Comparison of ENCODE assay signal across 12 cellular contexts in genomic region chr15:31342781-31343626, GRCh38. TPM values are rescaled to one million over a fixed set of nuclear protein-coding genes. Genes with fewer than 3 reads are reported as not detected.
DNase-seq lines count a peak whose midpoint lies in the region; ATAC-seq, FAIRE-seq and TF ChIP-seq lines count a peak whose summit lies in the region.
"Had no signal": no experiment of that assay in that cellular context is flagged by ENCODE, and none has a peak within 500 bp of the region (broad histone marks: within the 10 kb centered on the region; RNA-seq: fewer than 3 reads in every experiment).

No MANE protein-coding gene starts in this region.

- no peaks in the 10 kb centered on the region for H3K27me3 ChIP-seq in BLaER1 treated with 17β-estradiol and CSF1 and Interleukin-3, amounts not matched to agents 10 nM and 100 nM
- H3K27me3 ChIP-seq in KMS-11 (ENCODE audit: insufficient read depth, low read depth) (no peaks in the 10 kb centered on the region), brain microvascular endothelial cell (replicated peaks) (no peaks in the 10 kb centered on the region), neural progenitor cell (no peaks in the 10 kb centered on the region), PC-9 (ENCODE audit: insufficient read depth, low read depth) (peaks cover 52% of the 10 kb centered on the region)
- H3K27me3 ChIP-seq: testis had no signal

- peak overlapping the region in 3 of 10 experiments; percentile 3 to 24 (median 19); a peak in 2 of 20 replicates for H3K4me3 ChIP-seq in BLaER1 treated with 17β-estradiol and CSF1 and Interleukin-3, amounts not matched to agents 10 nM and 100 nM
- no peak overlapping the region for H3K4me3 ChIP-seq in KMS-11 (IDR thresholded peaks at IDR 0.05; ENCODE audit: insufficient read depth, low read depth, low read length)
- no peak overlapping the region for H3K4me3 ChIP-seq in brain microvascular endothelial cell (ENCODE audit: low read depth, low read length)
- no peak overlapping the region for H3K4me3 ChIP-seq in neural progenitor cell
- H3K4me3 ChIP-seq in PC-9 = no peak overlapping the region
- H3K4me3 ChIP-seq: HAP-1, testis had no signal

- no peak for TF ChIP-seq CTCF in KMS-11 (conservative IDR thresholded peaks at IDR 0.05; ENCODE audit: low read depth, low read length)
- TF ChIP-seq CTCF in brain microvascular endothelial cell (IDR thresholded peaks at IDR 0.05; ENCODE audit: low read depth, low read length, missing control alignments) = peak; percentile 35
- no peak for TF ChIP-seq CTCF in neural progenitor cell (IDR thresholded peaks at IDR 0.05)
- TF ChIP-seq CTCF in PC-9 (conservative IDR thresholded peaks at IDR 0.05) = no peak

- no peak for FAIRE-seq in H54 (lab: Jason Lieb, UNC)

- peaks cover 3 to 53% (median 25%) of the 10 kb centered on the region in 11 experiments; a peak in 21 of 22 replicates for H3K36me3 ChIP-seq in BLaER1 treated with 17β-estradiol and CSF1 and Interleukin-3, amounts not matched to agents 10 nM and 100 nM
- H3K36me3 ChIP-seq in KMS-11 (ENCODE audit: insufficient read depth) (no peaks in the 10 kb centered on the region; the same call in 1 of the 2 replicates), brain microvascular endothelial cell (replicated peaks) (no peaks in the 10 kb centered on the region), neural progenitor cell (no peaks in the 10 kb centered on the region), PC-9 (ENCODE audit: low read depth) (no peaks in the 10 kb centered on the region)
- H3K36me3 ChIP-seq: HAP-1 had no signal

- in situ Hi-C loops in brain microvascular endothelial cell (cut with HindIII; ENCODE audit: low pct_ligation_motif_present, low sequenced_read_pairs) = no loop called here

- H3K4me2 ChIP-seq in BLaER1 treated with 17β-estradiol and CSF1 and Interleukin-3, amounts not matched to agents 10 nM and 100 nM = peak overlapping the region; percentile 86 to 99 (median 94)
- H3K4me2 ChIP-seq in KMS-11 (peak overlapping the region; percentile 99), neural progenitor cell (no peak overlapping the region), PC-9 (no peak overlapping the region)

- no peaks in the 10 kb centered on the region for H3K9me2 ChIP-seq in PC-9 (ENCODE audit: insufficient read depth)

- no peaks in the 10 kb centered on the region for H3K36me3 Mint-ChIP-seq in neural progenitor cell

- no peak overlapping the region for H3K27ac Mint-ChIP-seq in neural progenitor cell

- H3K27me3 Mint-ChIP-seq in neural progenitor cell (ENCODE audit: insufficient read depth, low read depth) = peaks cover 4% of the 10 kb centered on the region

- H3K9me3 ChIP-seq in BLaER1 treated with 17β-estradiol and CSF1 and Interleukin-3, amounts not matched to agents 10 nM and 100 nM (replicated peaks in 1 of 11) = no peaks in the 10 kb centered on the region
- H3K9me3 ChIP-seq in neural progenitor cell (ENCODE audit: low read depth) (no peaks in the 10 kb centered on the region), PC-9 (ENCODE audit: insufficient read depth, low read depth) (no peaks in the 10 kb centered on the region)
- H3K9me3 ChIP-seq: HAP-1, testis had no signal

- H3K27ac ChIP-seq in BLaER1 treated with 17β-estradiol and CSF1 and Interleukin-3, amounts not matched to agents 10 nM and 100 nM = peak overlapping the region in 10 of 11 experiments; percentile 18 to 62 (median 51); a peak in 19 of 22 replicates
- peak overlapping the region; percentile 95; the same call in 1 of the 2 replicates for H3K27ac ChIP-seq in KMS-11
- no peak overlapping the region for H3K27ac ChIP-seq in brain microvascular endothelial cell
- no peak overlapping the region for H3K27ac ChIP-seq in neural progenitor cell
- H3K27ac ChIP-seq in PC-9 = no peak overlapping the region

- no peaks in the 10 kb centered on the region for H3K9me3 Mint-ChIP-seq in neural progenitor cell

- H3F3A ChIP-seq in neural progenitor cell (ENCODE audit: low read depth) = no peaks in the 10 kb centered on the region
- H3F3A ChIP-seq in PC-9 (ENCODE audit: insufficient read depth, low read depth) = no peaks in the 10 kb centered on the region

- CTCF ChIA-PET in PC-9 (lab: Charles Lee) = no interaction called here

- H3K79me2 ChIP-seq in KMS-11 (ENCODE audit: insufficient read depth, low read depth) (peaks cover 100% of the 10 kb centered on the region), neural progenitor cell (ENCODE audit: low read depth) (peaks cover 40% of the 10 kb centered on the region), PC-9 (ENCODE audit: low read depth) (no peaks in the 10 kb centered on the region)

- no peak overlapping the region for H3K4me3 Mint-ChIP-seq in neural progenitor cell

- DNase-seq in brain microvascular endothelial cell (no peak), neural progenitor cell (ENCODE audit: low spot score) (peak; percentile 25), GM19238 (ENCODE audit: insufficient read length, low spot score) (no peak), H54 (ENCODE audit: insufficient read length, low spot score) (no peak), PC-9 (no peak)
- DNase-seq: kidney glomerular epithelial cell, NCI-H2029, testis had no signal

- no TSS peak for BruUV-seq in PC-9 (replicated peaks; lab: Mats Ljungman, UMichigan)

- peaks cover 100% of the 10 kb centered on the region in 11 experiments for H4K20me1 ChIP-seq in BLaER1 treated with 17β-estradiol and CSF1 and Interleukin-3, amounts not matched to agents 10 nM and 100 nM
- H4K20me1 ChIP-seq in KMS-11 (ENCODE audit: insufficient read depth) = peaks cover 41% of the 10 kb centered on the region
- H4K20me1 ChIP-seq in neural progenitor cell (ENCODE audit: low read depth) = peaks cover 90% of the 10 kb centered on the region
- H4K20me1 ChIP-seq in PC-9 (ENCODE audit: insufficient read depth) = no peaks in the 10 kb centered on the region

- POLR2A ChIA-PET in PC-9 (lab: Charles Lee; ENCODE audit: unreplicated experiment) = no interaction called here

- H2AFZ ChIP-seq in KMS-11 (ENCODE audit: low read depth) (no peak overlapping the region), neural progenitor cell (replicated peaks) (no peak overlapping the region), PC-9 (no peak overlapping the region)

- peaks cover 100% of the 10 kb centered on the region in 10 experiments for H3K4me1 ChIP-seq in BLaER1 treated with 17β-estradiol and CSF1 and Interleukin-3, amounts not matched to agents 10 nM and 100 nM
- H3K4me1 ChIP-seq in KMS-11 (ENCODE audit: low read depth, poor library complexity, severe bottlenecking) = peaks cover 95% of the 10 kb centered on the region
- H3K4me1 ChIP-seq in neural progenitor cell = no peaks in the 10 kb centered on the region
- no peaks in the 10 kb centered on the region for H3K4me1 ChIP-seq in PC-9 (replicated peaks; ENCODE audit: insufficient read depth)
- H3K4me1 ChIP-seq: HAP-1 had no signal

- intact Hi-C loops in PC-9 (cut with micrococcal nuclease; ENCODE audit: unreplicated experiment) = no loop called here

- no peak for ATAC-seq in GM19463 (IDR thresholded peaks at IDR 0.05; ENCODE audit: unreplicated experiment)

- no peak for TF ChIP-seq POLR2A in H54 (IDR thresholded peaks at IDR 0.05; ENCODE audit: low read depth, low read length)

- peak overlapping the region; percentile 24 to 60 (median 42); a peak in 18 of 22 replicates for H3K9ac ChIP-seq in BLaER1 treated with 17β-estradiol and CSF1 and Interleukin-3, amounts not matched to agents 10 nM and 100 nM
- H3K9ac ChIP-seq in KMS-11 (peak overlapping the region; percentile 82; the same call in 1 of the 2 replicates), neural progenitor cell (no peak overlapping the region)

- peaks cover 23% of the 10 kb centered on the region for H3K4me1 Mint-ChIP-seq in neural progenitor cell

RNA-seq across cellular contexts. Expression of gene KLF13, which starts 16.4 kb away (rescaled TPM):
- total RNA-seq in neural progenitor cell (ENCODE audit: low replicate concordance) (11.9 and 25.1 TPM in 2 replicates), PC-9 (2021) (2.5 and 3.4 TPM in 2 replicates)

Comparison
In these comparisons a context has a peak if more than half of its experiments do, and no peak if none do; other contexts are left out.
1. H3K27ac ChIP-seq: peak in BLaER1 treated with 17β-estradiol and CSF1 and Interleukin-3, amounts not matched to agents 10 nM and 100 nM (10 of 11) and KMS-11 (single experiment); none in brain microvascular endothelial cell (single experiment), neural progenitor cell (single experiment) and PC-9 (single experiment).
2. H3K4me2 ChIP-seq: peak in BLaER1 treated with 17β-estradiol and CSF1 and Interleukin-3, amounts not matched to agents 10 nM and 100 nM (11 of 11) and KMS-11 (single experiment); none in neural progenitor cell (single experiment) and PC-9 (single experiment).